1 cellular context compared by ENCODE assay signal in genomic region chr22:50184004-50184461, GRCh38.
A peak's percentile ranks its signal among the peaks of the same experiment; 100 is the strongest.
TF ChIP-seq lines count a peak whose summit lies in the region.

No MANE protein-coding gene starts in this region.

TF ChIP-seq in HepG2, 621 proteins besides CTCF, POLR2A, EP300 and RAD21 (continued from another document):
- TF ChIP-seq ZHX2 (IDR thresholded peaks at IDR 0.05; ENCODE audit: low read depth), result no peak
- TF ChIP-seq ZHX2 (CRISPR knock-in tag; IDR thresholded peaks at IDR 0.05; ENCODE audit: borderline replicate concordance), result no peak
- 0 out of 2 replicates have a peak, but pooled peaks have one; percentile 30 for TF ChIP-seq HNRNPL (IDR thresholded peaks at IDR 0.05; ENCODE audit: low read depth, low read length)
- 0 out of 2 replicates have a peak, but pooled peaks have one; percentile 21 for TF ChIP-seq KLF6 (CRISPR knock-in tag; IDR thresholded peaks at IDR 0.05)
- 0 out of 2 replicates have a peak, but pooled peaks have one; percentile 19 for TF ChIP-seq PHF21A (CRISPR knock-in tag; IDR thresholded peaks at IDR 0.05)
- TF ChIP-seq ZNF616 (CRISPR knock-in tag; IDR thresholded peaks at IDR 0.05; ENCODE audit: low read depth), result no peak
- no peak for TF ChIP-seq ZNF17 (CRISPR knock-in tag; IDR thresholded peaks at IDR 0.05)
- TF ChIP-seq ZNF431 (CRISPR knock-in tag; IDR thresholded peaks at IDR 0.05; ENCODE audit: borderline replicate concordance, low read depth), result no peak
- no peak for TF ChIP-seq ZNF20 (CRISPR knock-in tag; IDR thresholded peaks at IDR 0.05)
- no peak for TF ChIP-seq BRF2 (CRISPR knock-in tag; IDR thresholded peaks at IDR 0.05)
